8 cellular contexts compared by ENCODE assay signal in genomic region chr15:73965094-73965729, GRCh38. TPM values are rescaled to one million over a fixed set of nuclear protein-coding genes. Genes with fewer than 3 reads are reported as not detected.
DNase-seq lines count a peak whose midpoint lies in the region; ATAC-seq lines count a peak whose summit lies in the region.

No MANE protein-coding gene starts in this region.

- peak overlapping the region; percentile 65 for H3K4me3 Mint-ChIP-seq in activated CD8-positive, alpha-beta memory T cell treated with anti-CD3 and anti-CD28 coated beads, Interleukin-2, amount 10 ng/mL, durations not matched to agents 7 days and 5 days

- peaks cover 38% of the 10 kb centered on the region for H3K4me1 Mint-ChIP-seq in activated CD8-positive, alpha-beta memory T cell treated with anti-CD3 and anti-CD28 coated beads, Interleukin-2, amount 10 ng/mL, durations not matched to agents 7 days and 5 days

- H3K9me3 Mint-ChIP-seq in activated CD8-positive, alpha-beta memory T cell treated with anti-CD3 and anti-CD28 coated beads, Interleukin-2, amount 10 ng/mL, durations not matched to agents 7 days and 5 days (ENCODE audit: low read depth), result no peaks in the 10 kb centered on the region

- H3K27ac Mint-ChIP-seq in activated CD8-positive, alpha-beta memory T cell treated with anti-CD3 and anti-CD28 coated beads, Interleukin-2, amount 10 ng/mL, durations not matched to agents 7 days and 5 days, result peak overlapping the region; percentile 81

- peaks cover 7% of the 10 kb centered on the region for H3K27me3 Mint-ChIP-seq in activated CD8-positive, alpha-beta memory T cell treated with anti-CD3 and anti-CD28 coated beads, Interleukin-2, amount 10 ng/mL, durations not matched to agents 7 days and 5 days

- no peaks in the 10 kb centered on the region for H3K36me3 Mint-ChIP-seq in activated CD8-positive, alpha-beta memory T cell treated with anti-CD3 and anti-CD28 coated beads, Interleukin-2, amount 10 ng/mL, durations not matched to agents 7 days and 5 days

- peak; percentile 43 for ATAC-seq in GM18511 (IDR thresholded peaks at IDR 0.05; ENCODE audit: unreplicated experiment)
- ATAC-seq in HG03095 (IDR thresholded peaks at IDR 0.05; ENCODE audit: unreplicated experiment), result peak; percentile 33
- peak; percentile 66 for ATAC-seq in activated CD8-positive, alpha-beta memory T cell treated with anti-CD3 and anti-CD28 coated beads, Interleukin-2, amount 10 ng/mL, durations not matched to agents 7 days and 5 days

- CTCF ChIA-PET in activated CD8-positive, alpha-beta memory T cell treated with anti-CD3 and anti-CD28 coated beads, Interleukin-2, amount 10 ng/mL, durations not matched to agents 7 days and 5 days (lab: Charles Lee), result interaction anchor here (0.6 to 12.5 kb wide), 20 partner anchors 8 to 1078 kb away, joined by 3 to 175 read pairs (median 6); partner anchors contain the start of genes PML, STOML1 and TBC1D21

- DNase-seq in activated CD8-positive, alpha-beta memory T cell treated with anti-CD3 and anti-CD28 coated beads, Interleukin-2, amount 10 ng/mL, durations not matched to agents 7 days and 5 days, result no peak
- DNase-seq in mesenteric fat pad (ENCODE audit: low spot score) (peak; percentile 72), DMS153 (lab: John Stamatoyannopoulos, UW) (no peak), dermis blood vessel endothelial cell (no peak), UCSD-AML1 (lab: John Stamatoyannopoulos, UW; ENCODE audit: unreplicated experiment) (no peak)
- no peak for DNase-seq in central memory CD4-positive, alpha-beta T cell

RNA-seq across cellular contexts. Expression of gene STOML1, which starts 26.9 kb away (rescaled TPM):
- total RNA-seq in activated CD8-positive, alpha-beta memory T cell treated with anti-CD3 and anti-CD28 coated beads, Interleukin-2, amount 10 ng/mL, durations not matched to agents 7 days and 5 days, result 1 to 10 TPM; 7.9 to 8.6 TPM
- total RNA-seq in mesenteric fat pad, result 18.6 TPM
- total RNA-seq in dermis blood vessel endothelial cell, result 19.9 and 22.3 TPM in 2 replicates

RNA-seq across cellular contexts. Expression of gene PML, which starts 29.3 kb away (rescaled TPM):
- total RNA-seq in activated CD8-positive, alpha-beta memory T cell treated with anti-CD3 and anti-CD28 coated beads, Interleukin-2, amount 10 ng/mL, durations not matched to agents 7 days and 5 days, result 100 to 1,000 TPM; 104 to 152 TPM
- total RNA-seq in mesenteric fat pad (92.3 TPM), dermis blood vessel endothelial cell (95.5 and 176 TPM in 2 replicates)

RNA-seq across cellular contexts. Expression of gene LOXL1, which starts 39.0 kb away (rescaled TPM):
- total RNA-seq in activated CD8-positive, alpha-beta memory T cell treated with anti-CD3 and anti-CD28 coated beads, Interleukin-2, amount 10 ng/mL, durations not matched to agents 7 days and 5 days, result 1 to 10 TPM; 1.8 to 8.6 TPM
- 14.0 TPM for total RNA-seq in mesenteric fat pad
- 0.68 and 0.70 TPM in 2 replicates for total RNA-seq in dermis blood vessel endothelial cell
